In genomic region chr9:18864516-18864915, GRCh38 we compare ENCODE assay signal across 14 cellular contexts.
DNase-seq lines count a peak whose midpoint lies in the region; ATAC-seq, FAIRE-seq and TF ChIP-seq lines count a peak whose summit lies in the region.
"Had no signal": no experiment of that assay in that cellular context is flagged by ENCODE, and none has a peak within 500 bp of the region (broad histone marks: within the 10 kb centered on the region; RNA-seq: fewer than 3 reads in every experiment).

No MANE protein-coding gene starts in this region.

- intact Hi-C loops in endothelial cell of umbilical vein (cut with micrococcal nuclease), result no loop called here
- intact Hi-C loops in uterus (cut with DNase I; ENCODE audit: low total_unique reads), result no loop called here

- H3K36me3 ChIP-seq in endothelial cell of umbilical vein (ENCODE audit: control insufficient read depth in 2 of 2, extremely low read depth in 1 of 2, insufficient read depth in 2 of 2, low read length in 2 of 2) (no peaks in the 10 kb centered on the region), mesenchymal stem cell (ENCODE audit: control insufficient read depth in 1 of 2, insufficient read depth in 2 of 2, low read depth in 1 of 2, low read length in 2 of 2) (peaks cover 0 to 66% of the 10 kb centered on the region in 2 experiments), uterus (no peaks in the 10 kb centered on the region)
- H3K36me3 ChIP-seq: BLaER1 treated with 17β-estradiol and CSF1 and Interleukin-3, amounts not matched to agents 10 nM and 100 nM; HAP-1 had no signal

- 100% methylated on average over 1 of the region's 1 CpG for WGBS in mesenchymal stem cell

- no peaks in the 10 kb centered on the region for H3K27me3 ChIP-seq in endothelial cell of umbilical vein (ENCODE audit: control insufficient read depth in 2 of 2, insufficient read depth in 2 of 2, low read length in 2 of 2)
- no peaks in the 10 kb centered on the region for H3K27me3 ChIP-seq in mesenchymal stem cell (ENCODE audit: control insufficient read depth in 1 of 2, insufficient read depth in 1 of 2, low read length in 2 of 2)
- H3K27me3 ChIP-seq in uterus, result no peaks in the 10 kb centered on the region
- H3K27me3 ChIP-seq: BLaER1 treated with 17β-estradiol and CSF1 and Interleukin-3, amounts not matched to agents 10 nM and 100 nM had no signal

- H3K4me1 ChIP-seq in endothelial cell of umbilical vein (ENCODE audit: control insufficient read depth, extremely low read depth, insufficient read depth, low read length) (no peaks in the 10 kb centered on the region), mesenchymal stem cell (ENCODE audit: control insufficient read depth, insufficient read depth, low read depth, low read length) (peaks cover 6% of the 10 kb centered on the region), uterus (peaks cover 0 to 12% of the 10 kb centered on the region in 2 donors)
- H3K4me1 ChIP-seq: BLaER1 treated with 17β-estradiol and CSF1 and Interleukin-3, amounts not matched to agents 10 nM and 100 nM had no signal

- H3K9me3 ChIP-seq in endothelial cell of umbilical vein (replicated peaks; ENCODE audit: control insufficient read depth, insufficient read depth, low read length), result no peaks in the 10 kb centered on the region
- peaks cover 7% of the 10 kb centered on the region for H3K9me3 ChIP-seq in mesenchymal stem cell (ENCODE audit: control insufficient read depth, low read length)
- H3K9me3 ChIP-seq in uterus, result peaks cover 0 to under 1% of the 10 kb centered on the region in 2 donors
- H3K9me3 ChIP-seq: HAP-1 had no signal

- dilution Hi-C loops in endothelial cell of umbilical vein (cut with MboI; ENCODE audit: extremely low pct_ligation_motif_present, low sequenced_read_pairs), result no loop called here

- no peak overlapping the region for H4K91ac ChIP-seq in mesenchymal stem cell (ENCODE audit: low read length)

- H3K14ac ChIP-seq in mesenchymal stem cell (ENCODE audit: low read length in 2 of 2), result no peak overlapping the region

- no peak overlapping the region for H2BK15ac ChIP-seq in mesenchymal stem cell (ENCODE audit: low read depth, poor library complexity, severe bottlenecking)

- no peaks in the 10 kb centered on the region for H4K20me1 ChIP-seq in endothelial cell of umbilical vein (replicated peaks; ENCODE audit: control insufficient read depth, extremely low read depth, insufficient read depth, low read length)
- H4K20me1 ChIP-seq: BLaER1 treated with 17β-estradiol and CSF1 and Interleukin-3, amounts not matched to agents 10 nM and 100 nM had no signal

- no peak overlapping the region for H2BK120ac ChIP-seq in mesenchymal stem cell (ENCODE audit: low read depth, low read length)

- no peak overlapping the region for H3K4ac ChIP-seq in mesenchymal stem cell (ENCODE audit: low read depth in 1 of 2, low read length in 2 of 2)

- no peak overlapping the region for H4K8ac ChIP-seq in mesenchymal stem cell (ENCODE audit: low read length)

- no peak for ATAC-seq in omental fat pad (ENCODE audit: low FRiP score)
- no peak for ATAC-seq in GM18505 (IDR thresholded peaks at IDR 0.05; ENCODE audit: unreplicated experiment)

- POLR2A ChIA-PET in endothelial cell of umbilical vein (lab: Charles Lee), result no interaction called here

- H3K23ac ChIP-seq in mesenchymal stem cell (ENCODE audit: low read length in 2 of 2), result no peak overlapping the region

- no TSS peak for BruUV-seq in endothelial cell of umbilical vein (replicated peaks; lab: Mats Ljungman, UMichigan)

- TF ChIP-seq POLR2A in endothelial cell of umbilical vein (IDR thresholded peaks at IDR 0.05; ENCODE audit: low read depth, low read length) (no peak), uterus (IDR thresholded peaks at IDR 0.05) (no peak), GM18505 (IDR thresholded peaks at IDR 0.05; ENCODE audit: borderline replicate concordance, extremely low read depth, insufficient read depth, insufficient read length) (no peak)

- no peak overlapping the region for H3K18ac ChIP-seq in mesenchymal stem cell (ENCODE audit: low read depth in 1 of 2, low read length in 2 of 2)

- H3K79me1 ChIP-seq in mesenchymal stem cell (replicated peaks; ENCODE audit: low read length, poor library complexity, severe bottlenecking), result no peaks in the 10 kb centered on the region

- peak; percentile 35 for FAIRE-seq in GM18507 (lab: Jason Lieb, UNC)
- FAIRE-seq in endothelial cell of umbilical vein (lab: Jason Lieb, UNC), result peak; percentile 4

- DNase-seq in GM18507 (ENCODE audit: extremely low spot score, insufficient read length, low read depth) (no peak), endothelial cell of umbilical vein (ENCODE audit: low read depth, low spot score) (no peak), mesenchymal stem cell (no peak), uterus (no peak), omental fat pad (ENCODE audit: low spot score) (no peak)
- no peak for DNase-seq in activated CD8-positive, alpha-beta memory T cell treated with anti-CD3 and anti-CD28 coated beads, Interleukin-2, amount 50 U/mL, for 4 hours
- DNase-seq: 8988T; CD4-positive, CD25-positive, alpha-beta regulatory T cell; DMS53; GF-D8; GOT3 had no signal

- no peak overlapping the region for H2AK5ac ChIP-seq in mesenchymal stem cell (ENCODE audit: low read length, severe bottlenecking)

- no peaks in the 10 kb centered on the region for H3K79me2 ChIP-seq in endothelial cell of umbilical vein (ENCODE audit: control insufficient read depth, insufficient read depth, low read length)

- H3K9ac ChIP-seq in endothelial cell of umbilical vein (replicated peaks; ENCODE audit: extremely low read depth, insufficient read depth, low read length) (no peak overlapping the region), mesenchymal stem cell (ENCODE audit: low read length) (peak overlapping the region; percentile 44)
- H3K9ac ChIP-seq: BLaER1 treated with 17β-estradiol and CSF1 and Interleukin-3, amounts not matched to agents 10 nM and 100 nM had no signal

- no peak overlapping the region for H2BK5ac ChIP-seq in mesenchymal stem cell (ENCODE audit: low read depth, low read length, poor library complexity, severe bottlenecking)

- no peak overlapping the region for H3K4me3 ChIP-seq in endothelial cell of umbilical vein (replicated peaks in 1 of 3; ENCODE audit: insufficient read depth in 1 of 3, low read depth in 1 of 3, low read length in 3 of 3)
- no peak overlapping the region for H3K4me3 ChIP-seq in mesenchymal stem cell (ENCODE audit: insufficient read depth in 1 of 2, low read depth in 1 of 2, low read length in 2 of 2)
- H3K4me3 ChIP-seq in uterus, result no peak overlapping the region
- H3K4me3 ChIP-seq: BLaER1 treated with 17β-estradiol and CSF1 and Interleukin-3, amounts not matched to agents 10 nM and 100 nM; HAP-1 had no signal

- CTCF ChIA-PET in endothelial cell of umbilical vein (lab: Charles Lee), result no interaction called here

- H3K27ac ChIP-seq in endothelial cell of umbilical vein (ENCODE audit: insufficient read depth, low read depth, low read length) (no peak overlapping the region), mesenchymal stem cell (ENCODE audit: low read length, poor library complexity, severe bottlenecking) (no peak overlapping the region), uterus (peak overlapping the region; percentile 75 to 76)
- H3K27ac ChIP-seq: BLaER1 treated with 17β-estradiol and CSF1 and Interleukin-3, amounts not matched to agents 10 nM and 100 nM had no signal

- H3K4me2 ChIP-seq in endothelial cell of umbilical vein (ENCODE audit: insufficient read depth, low read length) (no peak overlapping the region), mesenchymal stem cell (ENCODE audit: low read length, poor library complexity, severe bottlenecking) (no peak overlapping the region)
- H3K4me2 ChIP-seq: BLaER1 treated with 17β-estradiol and CSF1 and Interleukin-3, amounts not matched to agents 10 nM and 100 nM had no signal

- H3K9me1 ChIP-seq in endothelial cell of umbilical vein (replicated peaks; ENCODE audit: control insufficient read depth, extremely low read depth, insufficient read depth, low read length), result no peaks in the 10 kb centered on the region

- no peak overlapping the region for H2AFZ ChIP-seq in endothelial cell of umbilical vein (ENCODE audit: low read depth, low read length)
- no peak overlapping the region for H2AFZ ChIP-seq in mesenchymal stem cell (ENCODE audit: low read depth, low read length)

- TF ChIP-seq CTCF in endothelial cell of umbilical vein (IDR thresholded peaks at IDR 0.05; ENCODE audit: extremely low read depth in 1 of 2, insufficient read depth in 1 of 2, low read depth in 1 of 2, low read length in 2 of 2) (no peak), uterus (IDR thresholded peaks at IDR 0.05) (no peak), omental fat pad (IDR thresholded peaks at IDR 0.05) (no peak)

- H2BK12ac ChIP-seq in mesenchymal stem cell (ENCODE audit: low read length in 2 of 2), result no peak overlapping the region

TF ChIP-seq in endothelial cell of umbilical vein, 7 proteins besides CTCF, POLR2A, EP300 and RAD21:
- TF ChIP-seq FOS (IDR thresholded peaks at IDR 0.05; ENCODE audit: borderline replicate concordance, insufficient read depth, low read length) (no peak), MAX (IDR thresholded peaks at IDR 0.05; ENCODE audit: insufficient read depth, insufficient read length) (no peak), GATA2 (IDR thresholded peaks at IDR 0.05; ENCODE audit: insufficient read depth, insufficient read length, low read depth, low read length) (no peak), JUN (IDR thresholded peaks at IDR 0.05; ENCODE audit: borderline replicate concordance, insufficient read depth, insufficient read length, low read depth) (no peak), MYC (IDR thresholded peaks at IDR 0.05; ENCODE audit: low read depth, low read length) (no peak), POLR2AphosphoS5 (IDR thresholded peaks at IDR 0.05; ENCODE audit: insufficient read depth, low read depth, low read length) (no peak), EZH2 (IDR thresholded peaks at IDR 0.05; ENCODE audit: borderline replicate concordance, low read depth, low read length, severe bottlenecking) (no peak)

Comparison
In these comparisons a context has a peak if more than half of its experiments do, and no peak if none do; other contexts are left out.
1. H3K27ac ChIP-seq: peak in uterus (2 of 2); none in endothelial cell of umbilical vein (single experiment) and mesenchymal stem cell (single experiment).